35 cellular contexts compared by ENCODE assay signal in genomic region chr13:106139942-106140341, GRCh38.
"Had no signal": no experiment of that assay in that cellular context is flagged by ENCODE, and none has a peak within 500 bp of the region (broad histone marks: within the 10 kb centered on the region; RNA-seq: fewer than 3 reads in every experiment).

No MANE protein-coding gene starts in this region.

- H3K4me3 ChIP-seq: ascending aorta, breast epithelium had no signal

- H3K36me3 Mint-ChIP-seq: activated CD8-positive, alpha-beta memory T cell treated with anti-CD3 and anti-CD28 coated beads, Interleukin-2, amount 10 ng/mL, durations not matched to agents 7 days and 5 days; activated naive CD4-positive, alpha-beta T cell treated with anti-CD3 and anti-CD28 coated beads, Interleukin-2, amount 10 ng/mL, durations not matched to agents 7 days and 5 days; activated naive CD4-positive, alpha-beta T cell treated with anti-CD3 and anti-CD28 coated beads, Interleukin-2, amount 50 U/mL, for 24 hours; activated naive CD8-positive, alpha-beta T cell; activated naive CD8-positive, alpha-beta T cell treated with anti-CD3 and anti-CD28 coated beads, Interleukin-2, amount 10 ng/mL, durations not matched to agents 7 days and 5 days; brain had no signal

- ATAC-seq: activated CD4-positive, alpha-beta T cell treated with anti-CD3 and anti-CD28 coated beads for 36 hours; activated CD4-positive, CD25-positive, alpha-beta regulatory T cell treated with anti-CD3 and anti-CD28 coated beads, Interleukin-2, amount 50 U/mL, for 24 hours; activated CD8-positive, alpha-beta memory T cell treated with anti-CD3 and anti-CD28 coated beads, Interleukin-2, amount 10 ng/mL, durations not matched to agents 7 days and 5 days; activated CD8-positive, alpha-beta T cell treated with anti-CD3 and anti-CD28 coated beads, Interleukin-2, amount 10 ng/mL, durations not matched to agents 7 days and 5 days; activated naive CD8-positive, alpha-beta T cell treated with anti-CD3 and anti-CD28 coated beads, Interleukin-2, amount 50 U/mL, for 24 hours had no signal

- H3K27me3 Mint-ChIP-seq: activated CD4-positive, alpha-beta memory T cell treated with anti-CD3 and anti-CD28 coated beads, Interleukin-2, amount 10 ng/mL, durations not matched to agents 7 days and 5 days; activated CD4-positive, alpha-beta T cell treated with anti-CD3 and anti-CD28 coated beads, Interleukin-2, amount 10 ng/mL, durations not matched to agents 7 days and 5 days; activated CD8-positive, alpha-beta memory T cell treated with anti-CD3 and anti-CD28 coated beads, Interleukin-2, amount 10 ng/mL, durations not matched to agents 7 days and 5 days; activated naive CD4-positive, alpha-beta T cell treated with anti-CD3 and anti-CD28 coated beads, Interleukin-2, amount 10 ng/mL, durations not matched to agents 7 days and 5 days; activated naive CD4-positive, alpha-beta T cell treated with anti-CD3 and anti-CD28 coated beads, Interleukin-2, amount 50 U/mL, for 24 hours; activated naive CD8-positive, alpha-beta T cell; activated naive CD8-positive, alpha-beta T cell treated with anti-CD3 and anti-CD28 coated beads, Interleukin-2, amount 10 ng/mL, durations not matched to agents 7 days and 5 days; activated naive CD8-positive, alpha-beta T cell treated with anti-CD3 and anti-CD28 coated beads, Interleukin-2, amount 50 U/mL, for 24 hours; activated T-cell treated with anti-CD3 and anti-CD28 coated beads, Interleukin-2, amount 50 U/mL, for 24 hours; brain had no signal

- H3K36me3 ChIP-seq: ascending aorta, breast epithelium had no signal

- H3K4me1 Mint-ChIP-seq: activated CD4-positive, alpha-beta memory T cell treated with anti-CD3 and anti-CD28 coated beads, Interleukin-2, amount 10 ng/mL, durations not matched to agents 7 days and 5 days; activated CD4-positive, alpha-beta T cell treated with anti-CD3 and anti-CD28 coated beads for 36 hours; activated CD4-positive, alpha-beta T cell treated with anti-CD3 and anti-CD28 coated beads, Interleukin-2, amount 10 ng/mL, durations not matched to agents 7 days and 5 days; activated CD8-positive, alpha-beta memory T cell treated with anti-CD3 and anti-CD28 coated beads, Interleukin-2, amount 10 ng/mL, durations not matched to agents 7 days and 5 days; activated naive CD4-positive, alpha-beta T cell treated with anti-CD3 and anti-CD28 coated beads, Interleukin-2, amount 10 ng/mL, durations not matched to agents 7 days and 5 days; activated naive CD4-positive, alpha-beta T cell treated with anti-CD3 and anti-CD28 coated beads, Interleukin-2, amount 50 U/mL, for 24 hours; activated naive CD8-positive, alpha-beta T cell treated with anti-CD3 and anti-CD28 coated beads, Interleukin-2, amount 10 ng/mL, durations not matched to agents 7 days and 5 days; activated naive CD8-positive, alpha-beta T cell treated with anti-CD3 and anti-CD28 coated beads, Interleukin-2, amount 50 U/mL, for 24 hours; brain had no signal

- H3K9me3 ChIP-seq: breast epithelium had no signal

- H3K27ac Mint-ChIP-seq: activated CD4-positive, alpha-beta memory T cell treated with anti-CD3 and anti-CD28 coated beads, Interleukin-2, amount 10 ng/mL, durations not matched to agents 7 days and 5 days; activated CD4-positive, alpha-beta T cell treated with anti-CD3 and anti-CD28 coated beads for 36 hours; activated CD4-positive, alpha-beta T cell treated with anti-CD3 and anti-CD28 coated beads, Interleukin-2, amount 10 ng/mL, durations not matched to agents 7 days and 5 days; activated CD8-positive, alpha-beta memory T cell treated with anti-CD3 and anti-CD28 coated beads, Interleukin-2, amount 10 ng/mL, durations not matched to agents 7 days and 5 days; activated CD8-positive, alpha-beta T cell treated with anti-CD3 and anti-CD28 coated beads, Interleukin-2, amount 10 ng/mL, durations not matched to agents 7 days and 5 days; activated naive CD4-positive, alpha-beta T cell treated with anti-CD3 and anti-CD28 coated beads, Interleukin-2, amount 10 ng/mL, durations not matched to agents 7 days and 5 days; activated naive CD4-positive, alpha-beta T cell treated with anti-CD3 and anti-CD28 coated beads, Interleukin-2, amount 50 U/mL, for 24 hours; activated naive CD8-positive, alpha-beta T cell; activated naive CD8-positive, alpha-beta T cell treated with anti-CD3 and anti-CD28 coated beads, Interleukin-2, amount 10 ng/mL, durations not matched to agents 7 days and 5 days; activated naive CD8-positive, alpha-beta T cell treated with anti-CD3 and anti-CD28 coated beads, Interleukin-2, amount 50 U/mL, for 24 hours; activated T-cell treated with anti-CD3 and anti-CD28 coated beads, Interleukin-2, amount 50 U/mL, for 24 hours; activated T-helper 2 cell treated with anti-CD3 and anti-CD28 coated beads, Interferon-gamma antibody, Interleukin-2, Interleukin-4, amounts not matched to agents 10 μg/mL and 5 μg/mL and 100 μg/mL, durations not matched to agents 14 hours and 24 hours and 36 hours; brain; T-helper 1 cell treated with Interleukin-12 subunit alpha and Interleukin-12 subunit beta and Interleukin-4 antibody, amounts not matched to agents 30 μg/mL and 1 μg/mL, for 36 hours; T-helper 2 cell treated with Interferon-gamma antibody and Interleukin-4, amounts not matched to agents 5 μg/mL and 100 μg/mL, for 36 hours had no signal

- H3K4me1 ChIP-seq: ascending aorta, breast epithelium had no signal

- DNase-seq: activated CD4-positive, alpha-beta memory T cell treated with anti-CD3 and anti-CD28 coated beads, Interleukin-2, amount 10 ng/mL, durations not matched to agents 7 days and 5 days; activated CD4-positive, alpha-beta T cell treated with anti-CD3 and anti-CD28 coated beads for 1 hour; activated CD4-positive, alpha-beta T cell treated with anti-CD3 and anti-CD28 coated beads for 36 hours; activated CD4-positive, alpha-beta T cell treated with anti-CD3 and anti-CD28 coated beads for 48 hours; activated CD4-positive, alpha-beta T cell treated with anti-CD3 and anti-CD28 coated beads, Interleukin-2, amount 10 ng/mL, durations not matched to agents 7 days and 5 days; activated CD4-positive, alpha-beta T cell treated with anti-CD3 and anti-CD28 coated beads, Interleukin-2, amount 50 U/mL, for 48 hours; activated CD4-positive, CD25-positive, alpha-beta regulatory T cell; activated CD8-positive, alpha-beta memory T cell treated with anti-CD3 and anti-CD28 coated beads for 24 hours; activated CD8-positive, alpha-beta memory T cell treated with anti-CD3 and anti-CD28 coated beads, Interleukin-2, amount 10 ng/mL, durations not matched to agents 7 days and 5 days; activated CD8-positive, alpha-beta memory T cell treated with anti-CD3 and anti-CD28 coated beads, Interleukin-2, amount 50 U/mL, for 48 hours; activated CD8-positive, alpha-beta T cell treated with anti-CD3 and anti-CD28 coated beads, Interleukin-2, amount 10 ng/mL, durations not matched to agents 7 days and 5 days; activated effector memory CD4-positive, alpha-beta T cell treated with Interleukin-2 at 50 U/mL for 16 hours; activated gamma-delta T cell; activated naive CD4-positive, alpha-beta T cell treated with anti-CD3 and anti-CD28 coated beads, Interleukin-2, amount 10 ng/mL, durations not matched to agents 7 days and 5 days; activated naive CD4-positive, alpha-beta T cell treated with Interleukin-2 at 50 U/mL for 16 hours; activated naive CD8-positive, alpha-beta T cell treated with anti-CD3 and anti-CD28 coated beads, Interleukin-2, amount 10 ng/mL, durations not matched to agents 7 days and 5 days; activated naive CD8-positive, alpha-beta T cell treated with anti-CD3 and anti-CD28 coated beads, Interleukin-2, amount 50 U/mL, for 24 hours; activated T-cell treated with anti-CD3 and anti-CD28 coated beads, Interleukin-2, amount 50 U/mL, for 24 hours; activated T-cell treated with anti-CD3 and anti-CD28 coated beads, Interleukin-2, amount 50 U/mL, for 48 hours; amygdala; anterior cingulate cortex; central memory CD4-positive, alpha-beta T cell; T-helper 2 cell; T-helper 9 cell had no signal

- FAIRE-seq: TTC549 had no signal

- H3K27ac ChIP-seq: ascending aorta, breast epithelium, VCaP had no signal

- H3K9me3 Mint-ChIP-seq: activated CD4-positive, alpha-beta memory T cell treated with anti-CD3 and anti-CD28 coated beads, Interleukin-2, amount 10 ng/mL, durations not matched to agents 7 days and 5 days; activated CD4-positive, alpha-beta T cell treated with anti-CD3 and anti-CD28 coated beads, Interleukin-2, amount 10 ng/mL, durations not matched to agents 7 days and 5 days; activated naive CD4-positive, alpha-beta T cell treated with anti-CD3 and anti-CD28 coated beads, Interleukin-2, amount 10 ng/mL, durations not matched to agents 7 days and 5 days; activated naive CD4-positive, alpha-beta T cell treated with anti-CD3 and anti-CD28 coated beads, Interleukin-2, amount 50 U/mL, for 24 hours; activated T-cell treated with anti-CD3 and anti-CD28 coated beads, Interleukin-2, amount 50 U/mL, for 24 hours; activated T-helper 2 cell treated with anti-CD3 and anti-CD28 coated beads, Interferon-gamma antibody, Interleukin-2, Interleukin-4, amounts not matched to agents 10 μg/mL and 5 μg/mL and 100 μg/mL, durations not matched to agents 14 hours and 24 hours and 36 hours; T-helper 2 cell treated with Interferon-gamma antibody and Interleukin-4, amounts not matched to agents 5 μg/mL and 100 μg/mL, for 36 hours had no signal

- H3K4me3 Mint-ChIP-seq: activated CD4-positive, alpha-beta memory T cell treated with anti-CD3 and anti-CD28 coated beads, Interleukin-2, amount 10 ng/mL, durations not matched to agents 7 days and 5 days; activated CD4-positive, alpha-beta T cell treated with anti-CD3 and anti-CD28 coated beads for 36 hours; activated CD4-positive, alpha-beta T cell treated with anti-CD3 and anti-CD28 coated beads, Interleukin-2, amount 10 ng/mL, durations not matched to agents 7 days and 5 days; activated CD8-positive, alpha-beta memory T cell treated with anti-CD3 and anti-CD28 coated beads, Interleukin-2, amount 10 ng/mL, durations not matched to agents 7 days and 5 days; activated CD8-positive, alpha-beta T cell treated with anti-CD3 and anti-CD28 coated beads, Interleukin-2, amount 10 ng/mL, durations not matched to agents 7 days and 5 days; activated naive CD4-positive, alpha-beta T cell treated with anti-CD3 and anti-CD28 coated beads, Interleukin-2, amount 10 ng/mL, durations not matched to agents 7 days and 5 days; activated naive CD4-positive, alpha-beta T cell treated with anti-CD3 and anti-CD28 coated beads, Interleukin-2, amount 50 U/mL, for 24 hours; activated naive CD8-positive, alpha-beta T cell; activated naive CD8-positive, alpha-beta T cell treated with anti-CD3 and anti-CD28 coated beads, Interleukin-2, amount 10 ng/mL, durations not matched to agents 7 days and 5 days; activated naive CD8-positive, alpha-beta T cell treated with anti-CD3 and anti-CD28 coated beads, Interleukin-2, amount 50 U/mL, for 24 hours; activated T-cell treated with anti-CD3 and anti-CD28 coated beads, Interleukin-2, amount 50 U/mL, for 24 hours; brain; T-helper 1 cell treated with Interleukin-12 subunit alpha and Interleukin-12 subunit beta and Interleukin-4 antibody, amounts not matched to agents 30 μg/mL and 1 μg/mL, for 36 hours; T-helper 2 cell treated with Interferon-gamma antibody and Interleukin-4, amounts not matched to agents 5 μg/mL and 100 μg/mL, for 36 hours had no signal

- H3K27me3 ChIP-seq: ascending aorta, breast epithelium had no signal
